In the genomic region with DNA sequence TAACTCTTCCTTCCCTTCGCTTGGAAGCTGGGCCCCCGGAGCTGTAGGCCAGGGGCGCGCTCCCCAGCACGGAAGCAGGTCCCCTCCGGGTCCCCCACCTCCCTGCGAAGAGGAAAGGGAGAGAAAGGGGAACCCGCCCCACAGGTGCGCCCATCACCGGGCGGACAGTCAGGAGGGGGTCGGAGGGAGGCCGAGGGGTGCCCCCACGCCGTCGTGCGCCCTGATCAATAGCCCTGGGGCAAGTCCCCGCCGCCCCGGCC, we compare ENCODE assay signal across 1 cellular context.
TF ChIP-seq lines count a peak whose summit lies in the region.

No MANE protein-coding gene starts in this region.

TF ChIP-seq in HCT116, 20 proteins besides CTCF, POLR2A, EP300 and RAD21 (continued from another document):
- TF ChIP-seq, protein P1, sequence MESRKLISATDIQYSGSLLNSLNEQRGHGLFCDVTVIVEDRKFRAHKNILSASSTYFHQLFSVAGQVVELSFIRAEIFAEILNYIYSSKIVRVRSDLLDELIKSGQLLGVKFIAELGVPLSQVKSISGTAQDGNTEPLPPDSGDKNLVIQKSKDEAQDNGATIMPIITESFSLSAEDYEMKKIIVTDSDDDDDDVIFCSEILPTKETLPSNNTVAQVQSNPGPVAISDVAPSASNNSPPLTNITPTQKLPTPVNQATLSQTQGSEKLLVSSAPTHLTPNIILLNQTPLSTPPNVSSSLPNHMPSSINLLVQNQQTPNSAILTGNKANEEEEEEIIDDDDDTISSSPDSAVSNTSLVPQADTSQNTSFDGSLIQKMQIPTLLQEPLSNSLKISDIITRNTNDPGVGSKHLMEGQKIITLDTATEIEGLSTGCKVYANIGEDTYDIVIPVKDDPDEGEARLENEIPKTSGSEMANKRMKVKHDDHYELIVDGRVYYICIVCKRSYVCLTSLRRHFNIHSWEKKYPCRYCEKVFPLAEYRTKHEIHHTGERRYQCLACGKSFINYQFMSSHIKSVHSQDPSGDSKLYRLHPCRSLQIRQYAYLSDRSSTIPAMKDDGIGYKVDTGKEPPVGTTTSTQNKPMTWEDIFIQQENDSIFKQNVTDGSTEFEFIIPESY (IDR thresholded peaks at IDR 0.05; ENCODE audit: extremely low read depth, insufficient replicate concordance, low read length) = no peak
- no peak for TF ChIP-seq CEBPB (IDR thresholded peaks at IDR 0.05; ENCODE audit: low read depth)
- TF ChIP-seq TCF7L2 (IDR thresholded peaks at IDR 0.05; ENCODE audit: borderline replicate concordance, extremely low read depth, insufficient read depth, insufficient read length) = no peak
- no peak for TF ChIP-seq SIN3A (IDR thresholded peaks at IDR 0.05; ENCODE audit: low read depth)
- TF ChIP-seq POLR2AphosphoS5 (IDR thresholded peaks at IDR 0.05; ENCODE audit: low read depth, low read length) = no peak
- TF ChIP-seq, protein P2, sequence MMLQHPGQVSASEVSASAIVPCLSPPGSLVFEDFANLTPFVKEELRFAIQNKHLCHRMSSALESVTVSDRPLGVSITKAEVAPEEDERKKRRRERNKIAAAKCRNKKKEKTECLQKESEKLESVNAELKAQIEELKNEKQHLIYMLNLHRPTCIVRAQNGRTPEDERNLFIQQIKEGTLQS (IDR thresholded peaks at IDR 0.05) = no peak
